Comparison of ENCODE assay signal across 8 cellular contexts in genomic region chr16:15641753-15642556, GRCh38. TPM values are rescaled to one million over a fixed set of nuclear protein-coding genes. Genes with fewer than 3 reads are reported as not detected.
DNase-seq lines count a peak whose midpoint lies in the region; ATAC-seq and TF ChIP-seq lines count a peak whose summit lies in the region.

No MANE protein-coding gene starts in this region.

- POLR2A ChIA-PET in naive thymus-derived CD8-positive, alpha-beta T cell (lab: Charles Lee), result interaction anchor here (0.7 to 5.9 kb wide), 20 partner anchors 8 to 1010 kb away, joined by 3 to 59 read pairs (median 6); partner anchors contain the start of genes CEP20 and NDE1

- H3K9me3 Mint-ChIP-seq in naive thymus-derived CD8-positive, alpha-beta T cell, result no peaks in the 10 kb centered on the region

- no peak for ATAC-seq in naive thymus-derived CD8-positive, alpha-beta T cell

- H3K4me1 ChIP-seq in KMS-11 (ENCODE audit: low read depth, poor library complexity, severe bottlenecking), result peaks cover 29% of the 10 kb centered on the region
- H3K4me1 ChIP-seq in colonic mucosa, result peaks cover 6% of the 10 kb centered on the region

- H3K79me2 ChIP-seq in KMS-11 (ENCODE audit: insufficient read depth, low read depth), result peaks cover 18% of the 10 kb centered on the region; the same call in 1 of the 2 replicates

- no peaks in the 10 kb centered on the region for H3K27me3 Mint-ChIP-seq in naive thymus-derived CD8-positive, alpha-beta T cell

- peaks cover 29 to 67% (median 53%) of the 10 kb centered on the region in 4 donors for H3K4me1 Mint-ChIP-seq in naive thymus-derived CD8-positive, alpha-beta T cell

- TF ChIP-seq CTCF in AG09309 (IDR thresholded peaks at IDR 0.05; ENCODE audit: control insufficient read depth, insufficient read depth, low read depth, low read length, missing control alignments), result no peak
- no peak for TF ChIP-seq CTCF in KMS-11 (conservative IDR thresholded peaks at IDR 0.05; ENCODE audit: low read depth, low read length)
- no peak for TF ChIP-seq CTCF in colonic mucosa (IDR thresholded peaks at IDR 0.05)

- peak overlapping the region; percentile 89 for H3K4me2 ChIP-seq in KMS-11

- H3K27ac Mint-ChIP-seq in naive thymus-derived CD8-positive, alpha-beta T cell, result peak overlapping the region; percentile 95 to 99 (median 98)

- H3K9ac ChIP-seq in KMS-11 (peak overlapping the region; percentile 40; the same call in 1 of the 2 replicates), colonic mucosa (ENCODE audit: low read depth in 2 of 2, low read length in 2 of 2) (peak overlapping the region; percentile 88 to 89)

- DNase-seq in AG09309 (ENCODE audit: low read depth), result no peak
- no peak for DNase-seq in colonic mucosa
- no peak for DNase-seq in naive thymus-derived CD8-positive, alpha-beta T cell
- DNase-seq in NCI-H1105 (lab: John Stamatoyannopoulos, UW), result no peak
- DNase-seq in amniotic stem cell (lab: John Stamatoyannopoulos, UW), result no peak
- DNase-seq in HK-2 (ENCODE audit: unreplicated experiment), result no peak
- no peak for DNase-seq in cortex of kidney (lab: John Stamatoyannopoulos, UW)

- H3K27me3 ChIP-seq in KMS-11 (ENCODE audit: insufficient read depth, low read depth) (no peaks in the 10 kb centered on the region), colonic mucosa (no peaks in the 10 kb centered on the region)

- peak overlapping the region; percentile 70; the same call in 1 of the 2 replicates for H2AFZ ChIP-seq in KMS-11 (ENCODE audit: low read depth)

- H3K4me3 Mint-ChIP-seq in naive thymus-derived CD8-positive, alpha-beta T cell, result peak overlapping the region; percentile 90 to 98 (median 93)

- H3K36me3 ChIP-seq in KMS-11 (ENCODE audit: insufficient read depth), result no peaks in the 10 kb centered on the region; the same call in 1 of the 2 replicates
- peaks cover 15% of the 10 kb centered on the region for H3K36me3 ChIP-seq in colonic mucosa

- H3K27ac ChIP-seq in KMS-11 (peak overlapping the region; percentile 56), colonic mucosa (peak overlapping the region; percentile 96)

- peaks cover 7 to 28% (median 17%) of the 10 kb centered on the region in 3 donors for H3K36me3 Mint-ChIP-seq in naive thymus-derived CD8-positive, alpha-beta T cell

- H3K9me3 ChIP-seq in colonic mucosa, result no peaks in the 10 kb centered on the region

- peak overlapping the region; percentile 99 for H3K4me3 ChIP-seq in AG09309 (ENCODE audit: control insufficient read depth, low read depth, low read length)
- no peak overlapping the region for H3K4me3 ChIP-seq in KMS-11 (IDR thresholded peaks at IDR 0.05; ENCODE audit: insufficient read depth, low read depth, low read length)
- H3K4me3 ChIP-seq in colonic mucosa, result peak overlapping the region; percentile 84

- intact Hi-C loops in colonic mucosa (cut with DNase I), result no loop called here

- no peaks in the 10 kb centered on the region for H4K20me1 ChIP-seq in KMS-11 (ENCODE audit: insufficient read depth)

RNA-seq across cellular contexts. Expression of gene MARF1, which starts 1.0 kb away (rescaled TPM):
- total RNA-seq in colonic mucosa, result 10 to 100 TPM; 53.0 to 71.6 TPM
- total RNA-seq in naive thymus-derived CD8-positive, alpha-beta T cell, result 100 to 1,000 TPM; 228 to 256 TPM
- polyA plus RNA-seq in naive thymus-derived CD8-positive, alpha-beta T cell, result 10 to 100 TPM; 10.9 to 18.2 (median 15.2) TPM

RNA-seq across cellular contexts. Expression of gene NDE1, which starts 8.1 kb away (rescaled TPM):
- total RNA-seq in colonic mucosa, result 10 to 100 TPM; 38.5 to 50.3 TPM
- total RNA-seq in naive thymus-derived CD8-positive, alpha-beta T cell, result 100 to 1,000 TPM; 128 to 138 TPM
- 10 to 100 TPM; 23.5 to 59.1 (median 42.3) TPM for polyA plus RNA-seq in naive thymus-derived CD8-positive, alpha-beta T cell
